Comparison of ENCODE assay signal across 1 cellular context in the genomic region with DNA sequence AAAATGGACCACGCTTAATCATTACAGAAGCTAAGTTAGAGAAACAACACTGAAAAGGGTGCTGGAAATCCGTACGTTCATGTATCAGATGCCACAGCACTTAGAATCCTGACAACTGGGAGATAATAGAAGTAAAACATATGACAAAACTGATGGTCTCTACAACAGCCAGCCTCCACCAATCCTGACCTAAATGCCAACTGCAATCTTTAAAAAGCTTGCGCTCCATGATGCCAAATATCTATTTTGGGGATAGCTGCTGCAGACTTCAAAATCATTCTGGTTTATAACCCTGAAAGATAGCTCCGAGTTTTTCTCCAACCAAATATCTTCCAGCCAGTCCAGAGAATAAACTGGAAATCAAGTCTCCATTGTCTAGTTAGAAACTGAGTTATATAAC.
TF ChIP-seq lines count a peak whose summit lies in the region.

No MANE protein-coding gene starts in this region.

TF ChIP-seq in GM23338, 12 proteins besides CTCF, POLR2A, EP300 and RAD21 (continued from another document):
- TF ChIP-seq, protein P1, sequence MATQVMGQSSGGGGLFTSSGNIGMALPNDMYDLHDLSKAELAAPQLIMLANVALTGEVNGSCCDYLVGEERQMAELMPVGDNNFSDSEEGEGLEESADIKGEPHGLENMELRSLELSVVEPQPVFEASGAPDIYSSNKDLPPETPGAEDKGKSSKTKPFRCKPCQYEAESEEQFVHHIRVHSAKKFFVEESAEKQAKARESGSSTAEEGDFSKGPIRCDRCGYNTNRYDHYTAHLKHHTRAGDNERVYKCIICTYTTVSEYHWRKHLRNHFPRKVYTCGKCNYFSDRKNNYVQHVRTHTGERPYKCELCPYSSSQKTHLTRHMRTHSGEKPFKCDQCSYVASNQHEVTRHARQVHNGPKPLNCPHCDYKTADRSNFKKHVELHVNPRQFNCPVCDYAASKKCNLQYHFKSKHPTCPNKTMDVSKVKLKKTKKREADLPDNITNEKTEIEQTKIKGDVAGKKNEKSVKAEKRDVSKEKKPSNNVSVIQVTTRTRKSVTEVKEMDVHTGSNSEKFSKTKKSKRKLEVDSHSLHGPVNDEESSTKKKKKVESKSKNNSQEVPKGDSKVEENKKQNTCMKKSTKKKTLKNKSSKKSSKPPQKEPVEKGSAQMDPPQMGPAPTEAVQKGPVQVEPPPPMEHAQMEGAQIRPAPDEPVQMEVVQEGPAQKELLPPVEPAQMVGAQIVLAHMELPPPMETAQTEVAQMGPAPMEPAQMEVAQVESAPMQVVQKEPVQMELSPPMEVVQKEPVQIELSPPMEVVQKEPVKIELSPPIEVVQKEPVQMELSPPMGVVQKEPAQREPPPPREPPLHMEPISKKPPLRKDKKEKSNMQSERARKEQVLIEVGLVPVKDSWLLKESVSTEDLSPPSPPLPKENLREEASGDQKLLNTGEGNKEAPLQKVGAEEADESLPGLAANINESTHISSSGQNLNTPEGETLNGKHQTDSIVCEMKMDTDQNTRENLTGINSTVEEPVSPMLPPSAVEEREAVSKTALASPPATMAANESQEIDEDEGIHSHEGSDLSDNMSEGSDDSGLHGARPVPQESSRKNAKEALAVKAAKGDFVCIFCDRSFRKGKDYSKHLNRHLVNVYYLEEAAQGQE (IDR thresholded peaks at IDR 0.05; ENCODE audit: unreplicated experiment), result no peak
- TF ChIP-seq, protein P2, sequence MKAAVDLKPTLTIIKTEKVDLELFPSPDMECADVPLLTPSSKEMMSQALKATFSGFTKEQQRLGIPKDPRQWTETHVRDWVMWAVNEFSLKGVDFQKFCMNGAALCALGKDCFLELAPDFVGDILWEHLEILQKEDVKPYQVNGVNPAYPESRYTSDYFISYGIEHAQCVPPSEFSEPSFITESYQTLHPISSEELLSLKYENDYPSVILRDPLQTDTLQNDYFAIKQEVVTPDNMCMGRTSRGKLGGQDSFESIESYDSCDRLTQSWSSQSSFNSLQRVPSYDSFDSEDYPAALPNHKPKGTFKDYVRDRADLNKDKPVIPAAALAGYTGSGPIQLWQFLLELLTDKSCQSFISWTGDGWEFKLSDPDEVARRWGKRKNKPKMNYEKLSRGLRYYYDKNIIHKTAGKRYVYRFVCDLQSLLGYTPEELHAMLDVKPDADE (IDR thresholded peaks at IDR 0.05), result no peak
- TF ChIP-seq EZH2 (IDR thresholded peaks at IDR 0.05; ENCODE audit: low read depth, unreplicated experiment), result no peak
- TF ChIP-seq ZNF114 (CRISPR knock-in tag; IDR thresholded peaks at IDR 0.05), result no peak
- TF ChIP-seq JUNB (IDR thresholded peaks at IDR 0.05; ENCODE audit: unreplicated experiment), result no peak
- no peak for TF ChIP-seq ZNF331 (CRISPR knock-in tag; IDR thresholded peaks at IDR 0.05; ENCODE audit: low read depth)
